In genomic region chr13:110349239-110349638, GRCh38 we compare ENCODE assay signal across 22 cellular contexts. TPM values are rescaled to one million over a fixed set of nuclear protein-coding genes. Genes with fewer than 3 reads are reported as not detected.
DNase-seq lines count a peak whose midpoint lies in the region; ATAC-seq and TF ChIP-seq lines count a peak whose summit lies in the region.
"Had no signal": no experiment of that assay in that cellular context is flagged by ENCODE, and none has a peak within 500 bp of the region (broad histone marks: within the 10 kb centered on the region; RNA-seq: fewer than 3 reads in every experiment).

No MANE protein-coding gene starts in this region.

- no peak for TF ChIP-seq EP300 in sigmoid colon (IDR thresholded peaks at IDR 0.05)

- DNase-seq in Right ventricle myocardium superior (no peak), cardiac septum (ENCODE audit: low spot score) (no peak), heart right ventricle (no peak), sigmoid colon (no peak), 8988T (no peak), NCI-H2196 (lab: John Stamatoyannopoulos, UW; ENCODE audit: unreplicated experiment) (no peak)
- no peak for DNase-seq in stimulated activated CD4-positive, alpha-beta T cell treated with anti-CD3 and anti-CD28 coated beads, Interleukin-12 subunit alpha, Interleukin-12 subunit beta, amount 100 ng/mL, for 4 hours
- DNase-seq: activated CD4-positive, alpha-beta T cell treated with anti-CD3 and anti-CD28 coated beads for 36 hours; activated naive CD8-positive, alpha-beta T cell treated with anti-CD3 and anti-CD28 coated beads, Interleukin-2, amount 10 ng/mL, durations not matched to agents 7 days and 5 days; C1 segment of cervical spinal cord; foreskin keratinocyte; GDM1; GOT3; NCI-H1105 treated with DMSO at 0.1 percent for 48 hours; NCI-H2171; NCI-H774; Peyer's patch; stimulated activated CD4-positive, alpha-beta T cell treated with anti-CD3 and anti-CD28 coated beads, Interleukin-15, amount 100 ng/mL, for 24 hours; SW 1271 had no signal

- 56 to 59% methylated on average over 5 of the region's 5 CpGs for WGBS in heart right ventricle, 2 donors
- WGBS in sigmoid colon, 2 donors: 85 to 96% methylated on average over 5 of the region's 5 CpGs

- peak; percentile 28 for ATAC-seq in Right ventricle myocardium superior (ENCODE audit: poor library complexity)
- peak in 1 of 8 donors; percentile 11 for ATAC-seq in heart right ventricle
- no peak for ATAC-seq in HG03520 (IDR thresholded peaks at IDR 0.05; ENCODE audit: unreplicated experiment)
- ATAC-seq: activated CD4-positive, alpha-beta T cell treated with anti-CD3 and anti-CD28 coated beads for 36 hours; foreskin keratinocyte; GM12878 had no signal

- no peaks in the 10 kb centered on the region for H3K9me3 ChIP-seq in heart right ventricle
- H3K9me3 ChIP-seq in sigmoid colon: no peaks in the 10 kb centered on the region
- H3K9me3 ChIP-seq: Peyer's patch had no signal

- H3K27ac ChIP-seq in heart right ventricle: peak overlapping the region in 6 of 10 donors; percentile 70 to 82 (median 76)
- peak overlapping the region; percentile 88 to 100 (median 94) for H3K27ac ChIP-seq in sigmoid colon
- H3K27ac ChIP-seq: neural progenitor cell had no signal

- peaks cover 0 to 30% (median 0%) of the 10 kb centered on the region in 9 donors for H3K36me3 ChIP-seq in heart right ventricle
- H3K36me3 ChIP-seq in sigmoid colon: no peaks in the 10 kb centered on the region
- H3K36me3 ChIP-seq: neural progenitor cell, Peyer's patch had no signal

- no peak for TF ChIP-seq CTCF in heart right ventricle (IDR thresholded peaks at IDR 0.05)
- no peak for TF ChIP-seq CTCF in sigmoid colon (IDR thresholded peaks at IDR 0.05)

- H3K4me3 ChIP-seq in heart right ventricle (no peak overlapping the region), sigmoid colon (no peak overlapping the region)
- H3K4me3 ChIP-seq: GM12878, neural progenitor cell, Peyer's patch had no signal

- H3K27me3 ChIP-seq in heart right ventricle (no peaks in the 10 kb centered on the region), sigmoid colon (no peaks in the 10 kb centered on the region)
- H3K27me3 ChIP-seq: foreskin keratinocyte, neural progenitor cell, Peyer's patch had no signal

- intact Hi-C loops in Right ventricle myocardium superior (cut with DNase I) (no loop called here), cardiac septum (cut with DNase I) (loop anchor here (5.0 kb wide), 1 partner anchor 37 kb away; no protein-coding TSS in a partner anchor), heart right ventricle (cut with DNase I) (loop anchor here in 3 of 10 donors (5.0 to 10.0 kb wide), 3 partner anchors 37 to 66 kb away; no protein-coding TSS in a partner anchor), sigmoid colon (cut with DNase I) (no loop called here)

- H3K4me1 ChIP-seq in heart right ventricle (peaks cover 25 to 85% (median 72%) of the 10 kb centered on the region in 9 donors), sigmoid colon (peaks cover 0 to 92% (median 79%) of the 10 kb centered on the region in 4 donors)
- H3K4me1 ChIP-seq: neural progenitor cell had no signal

- TF ChIP-seq POLR2A in sigmoid colon (IDR thresholded peaks at IDR 0.05): no peak

RNA-seq across cellular contexts. Expression of gene COL4A2, which starts 42.2 kb away (rescaled TPM):
- 91.2 TPM for total RNA-seq in Right ventricle myocardium superior
- 165 TPM for total RNA-seq in cardiac septum
- 100 to 1,000 TPM in 7 of 10 donors, 10 to 100 TPM in 3; 81.7 to 301 (median 128) TPM for total RNA-seq in heart right ventricle
- polyA plus RNA-seq in heart right ventricle: 100 to 1,000 TPM; 111 to 265 TPM
- 1,000 to 10,000 TPM in 1 of 4 donors, 100 to 1,000 TPM in 3; 306 to 1,039 (median 489) TPM for total RNA-seq in sigmoid colon
- 10 to 100 TPM; 24.0 to 83.5 (median 25.2) TPM for polyA plus RNA-seq in sigmoid colon
- total RNA-seq: activated CD4-positive, alpha-beta T cell treated with anti-CD3 and anti-CD28 coated beads for 36 hours; activated naive CD8-positive, alpha-beta T cell treated with anti-CD3 and anti-CD28 coated beads, Interleukin-2, amount 10 ng/mL, durations not matched to agents 7 days and 5 days had no signal

RNA-seq across cellular contexts. Expression of gene COL4A1, which starts 42.3 kb away (rescaled TPM):
- total RNA-seq in Right ventricle myocardium superior (107 TPM), cardiac septum (196 TPM), heart right ventricle (100 to 1,000 TPM in 7 of 10 donors, 10 to 100 TPM in 3; 96.3 to 342 (median 147) TPM), sigmoid colon (100 to 1,000 TPM; 235 to 598 (median 350) TPM)
- polyA plus RNA-seq in heart right ventricle (100 to 1,000 TPM in 1 of 2 donors, 10 to 100 TPM in 1; 83.3 to 234 TPM), sigmoid colon (10 to 100 TPM in 2 of 3 donors, 1 to 10 TPM in 1; 9.2 to 60.5 (median 10.8) TPM)
- total RNA-seq: activated naive CD8-positive, alpha-beta T cell treated with anti-CD3 and anti-CD28 coated beads, Interleukin-2, amount 10 ng/mL, durations not matched to agents 7 days and 5 days had no signal
